Comparison of ENCODE assay signal across 1 cellular context in the genomic region with DNA sequence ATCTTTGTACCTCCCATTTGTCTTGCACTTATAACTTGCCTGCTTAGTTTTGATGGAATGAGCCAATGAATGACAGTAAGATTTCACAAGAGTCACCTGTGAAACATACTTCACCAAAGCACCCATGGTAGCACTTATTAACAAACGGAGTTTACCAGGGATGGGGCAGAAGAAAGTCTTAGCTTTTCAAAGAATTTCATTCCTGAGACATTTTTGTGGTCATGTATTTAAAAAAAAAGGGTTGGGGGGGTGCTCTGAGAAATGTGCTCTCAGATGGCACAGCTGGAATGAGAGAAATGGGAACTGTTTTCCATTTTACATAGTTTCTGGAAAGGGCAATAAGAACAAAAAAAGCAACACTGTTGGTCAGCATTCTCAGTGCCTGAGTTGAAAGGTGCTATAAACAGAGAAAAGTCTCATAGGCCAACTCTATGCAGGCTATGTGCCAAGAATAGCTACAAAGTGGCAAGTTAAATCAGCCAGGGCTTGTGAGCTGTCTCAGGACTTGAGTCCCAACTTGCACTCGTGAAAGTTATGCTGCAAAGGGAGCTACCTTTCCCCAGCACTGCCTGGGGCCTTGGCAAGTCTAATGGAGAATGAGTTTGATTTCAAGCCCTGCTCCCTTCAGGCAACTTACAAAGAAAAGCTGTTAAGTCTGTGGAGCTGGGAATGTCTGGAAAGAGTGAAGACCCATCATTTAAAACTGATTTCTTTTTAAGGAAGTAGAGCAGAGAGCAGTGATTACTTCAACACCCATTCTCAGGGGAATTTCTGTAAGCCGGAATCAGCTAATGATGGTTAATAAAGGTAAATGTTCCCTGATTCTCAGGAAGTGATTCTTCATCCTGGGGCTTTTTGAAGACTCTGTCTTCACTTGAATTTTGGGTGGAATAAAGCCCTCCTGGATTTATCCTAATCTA.
TF ChIP-seq lines count a peak whose summit lies in the region.

No MANE protein-coding gene starts in this region.

TF ChIP-seq in GM23338, 12 proteins besides CTCF, POLR2A, EP300 and RAD21 (continued from another document):
- TF ChIP-seq ZNF462 (CRISPR knock-in tag; IDR thresholded peaks at IDR 0.05) (no peak), EZH2phosphoT487 (IDR thresholded peaks at IDR 0.05; ENCODE audit: unreplicated experiment) (no peak), ZNF331 (CRISPR knock-in tag; IDR thresholded peaks at IDR 0.05; ENCODE audit: low read depth) (no peak), JUNB (IDR thresholded peaks at IDR 0.05; ENCODE audit: unreplicated experiment) (no peak), REST (IDR thresholded peaks at IDR 0.05; ENCODE audit: unreplicated experiment) (no peak)
